ENCODE assay signal across 24 cellular contexts in the genomic region with DNA sequence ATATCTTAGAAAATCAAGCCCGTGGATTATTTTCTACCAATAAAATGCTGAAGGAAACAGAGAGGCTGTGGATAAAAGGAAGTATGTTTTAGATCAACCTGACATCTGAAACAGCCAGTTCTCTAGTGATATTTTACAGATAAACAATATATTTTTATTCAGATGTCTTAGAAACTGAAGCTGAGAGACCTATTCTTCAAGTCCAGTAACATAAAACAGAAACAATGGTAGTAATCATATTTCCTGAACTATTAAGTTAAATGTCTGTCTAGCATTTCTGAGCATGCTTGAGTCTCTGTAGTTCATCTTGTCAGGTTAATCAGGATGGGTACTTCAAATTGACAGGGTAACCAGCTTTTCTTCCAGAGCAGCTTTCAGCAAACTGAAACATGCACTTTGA.
"Had no signal": no experiment of that assay in that cellular context is flagged by ENCODE, and none has a peak within 500 bp of the region (broad histone marks: within the 10 kb centered on the region; RNA-seq: fewer than 3 reads in every experiment).

No MANE protein-coding gene starts in this region.

- H3K4me3 ChIP-seq: colonic mucosa, coronary artery, dorsolateral prefrontal cortex, esophagus muscularis mucosa, esophagus squamous epithelium, gastrocnemius medialis, gastroesophageal sphincter, heart left ventricle, heart right ventricle had no signal

- H3K27ac ChIP-seq: colonic mucosa, coronary artery, dorsolateral prefrontal cortex, epithelial cell of prostate, esophagus muscularis mucosa, esophagus squamous epithelium, foreskin keratinocyte, gastrocnemius medialis, gastroesophageal sphincter, heart left ventricle, heart right ventricle had no signal

- H3K36me3 ChIP-seq: colonic mucosa, esophagus muscularis mucosa, esophagus squamous epithelium, gastrocnemius medialis, gastroesophageal sphincter, heart left ventricle, heart right ventricle had no signal

- H3K9me3 ChIP-seq: colonic mucosa, gastroesophageal sphincter had no signal

- DNase-seq: colonic mucosa; cortex of kidney; dermis blood vessel endothelial cell; dorsolateral prefrontal cortex; effector CD4-positive, alpha-beta T cell; effector CD8-positive, alpha-beta T cell; effector memory CD4-positive, alpha-beta T cell; effector memory CD8-positive, alpha-beta T cell; endodermal cell; erythroblast; esophagus squamous epithelium; foreskin fibroblast; foreskin keratinocyte; foreskin melanocyte; gastrocnemius medialis; glutamatergic neuron; head of caudate nucleus; heart left ventricle; heart right ventricle had no signal

- ATAC-seq: effector memory CD8-positive, alpha-beta T cell; esophagus mucosa; foreskin keratinocyte; gastrocnemius medialis; gastroesophageal sphincter; heart left ventricle; heart right ventricle had no signal

- H3K27me3 ChIP-seq: colonic mucosa, esophagus muscularis mucosa, esophagus squamous epithelium, foreskin keratinocyte, gastrocnemius medialis, gastroesophageal sphincter, heart left ventricle, heart right ventricle had no signal
